In genomic region chr6:130260614-130261241, GRCh38 we compare ENCODE assay signal across 10 cellular contexts. TPM values are rescaled to one million over a fixed set of nuclear protein-coding genes. Genes with fewer than 3 reads are reported as not detected.
DNase-seq lines count a peak whose midpoint lies in the region; ATAC-seq and TF ChIP-seq lines count a peak whose summit lies in the region.
"Not testable (repeated sequence)": the region's sequence is repeated elsewhere in the genome, so short reads cannot be mapped to it uniquely, and the experiment has no call there.
"Had no signal": no experiment of that assay in that cellular context is flagged by ENCODE, and none has a peak within 500 bp of the region (broad histone marks: within the 10 kb centered on the region; RNA-seq: fewer than 3 reads in every experiment).

No MANE protein-coding gene starts in this region.

- H3K27ac Mint-ChIP-seq in activated CD4-positive, alpha-beta T cell treated with anti-CD3 and anti-CD28 coated beads, Interleukin-2, amount 10 ng/mL, durations not matched to agents 24 days and 14 days, result peak overlapping the region; percentile 45
- peak overlapping the region; percentile 88 for H3K27ac Mint-ChIP-seq in activated naive CD8-positive, alpha-beta T cell treated with anti-CD3 and anti-CD28 coated beads, Interleukin-2, amount 50 U/mL, for 24 hours

- H3K9me3 Mint-ChIP-seq in activated CD4-positive, alpha-beta T cell treated with anti-CD3 and anti-CD28 coated beads, Interleukin-2, amount 10 ng/mL, durations not matched to agents 24 days and 14 days, result peaks cover 16% of the 10 kb centered on the region
- peaks cover 12% of the 10 kb centered on the region for H3K9me3 Mint-ChIP-seq in activated naive CD8-positive, alpha-beta T cell treated with anti-CD3 and anti-CD28 coated beads, Interleukin-2, amount 50 U/mL, for 24 hours

- TF ChIP-seq CTCF in GM10266 (IDR thresholded peaks at IDR 0.05; ENCODE audit: control insufficient read depth, insufficient read depth, low read depth, missing control alignments), result peak; percentile 21

- intact Hi-C loops in activated CD4-positive, alpha-beta T cell treated with anti-CD3 and anti-CD28 coated beads, Interleukin-2, amount 10 ng/mL, durations not matched to agents 24 days and 14 days (cut with micrococcal nuclease), result not testable (repeated sequence)

- ATAC-seq in GM19043 (IDR thresholded peaks at IDR 0.05; ENCODE audit: low read depth, unreplicated experiment) (peak; percentile 31), GM21717 (IDR thresholded peaks at IDR 0.05; ENCODE audit: unreplicated experiment) (peak; percentile 41), HG03025 (IDR thresholded peaks at IDR 0.05; ENCODE audit: low FRiP score, unreplicated experiment) (peak; percentile 29), HG03571 (IDR thresholded peaks at IDR 0.05; ENCODE audit: unreplicated experiment) (peak; percentile 40)
- not testable (repeated sequence) for ATAC-seq in activated naive CD8-positive, alpha-beta T cell treated with anti-CD3 and anti-CD28 coated beads, Interleukin-2, amount 50 U/mL, for 24 hours

- DNase-seq in GM10266 (ENCODE audit: extremely low spot score); activated CD4-positive, alpha-beta T cell treated with anti-CD3 and anti-CD28 coated beads, Interleukin-2, amount 10 ng/mL, durations not matched to agents 24 days and 14 days; activated naive CD8-positive, alpha-beta T cell treated with anti-CD3 and anti-CD28 coated beads, Interleukin-2, amount 50 U/mL, for 24 hours: not testable (repeated sequence)
- DNase-seq in stimulated activated CD8-positive, alpha-beta memory T cell treated with anti-CD3 and anti-CD28 coated beads, Interleukin-4, amount 100 ng/mL, for 48 hours, result peak; percentile 27

- peak overlapping the region; percentile 3 for H3K4me3 Mint-ChIP-seq in activated CD4-positive, alpha-beta T cell treated with anti-CD3 and anti-CD28 coated beads, Interleukin-2, amount 10 ng/mL, durations not matched to agents 24 days and 14 days
- H3K4me3 Mint-ChIP-seq in activated naive CD8-positive, alpha-beta T cell treated with anti-CD3 and anti-CD28 coated beads, Interleukin-2, amount 50 U/mL, for 24 hours, result peak overlapping the region; percentile 78

- H3K36me3 Mint-ChIP-seq in activated CD4-positive, alpha-beta T cell treated with anti-CD3 and anti-CD28 coated beads, Interleukin-2, amount 10 ng/mL, durations not matched to agents 24 days and 14 days (ENCODE audit: low read depth); activated naive CD8-positive, alpha-beta T cell treated with anti-CD3 and anti-CD28 coated beads, Interleukin-2, amount 50 U/mL, for 24 hours (ENCODE audit: low read depth): not testable (repeated sequence)

- peaks cover 21% of the 10 kb centered on the region for H3K4me1 Mint-ChIP-seq in activated CD4-positive, alpha-beta T cell treated with anti-CD3 and anti-CD28 coated beads, Interleukin-2, amount 10 ng/mL, durations not matched to agents 24 days and 14 days
- peaks cover 27% of the 10 kb centered on the region for H3K4me1 Mint-ChIP-seq in activated naive CD8-positive, alpha-beta T cell treated with anti-CD3 and anti-CD28 coated beads, Interleukin-2, amount 50 U/mL, for 24 hours

- not testable (repeated sequence) for H3K27me3 Mint-ChIP-seq in activated CD4-positive, alpha-beta T cell treated with anti-CD3 and anti-CD28 coated beads, Interleukin-2, amount 10 ng/mL, durations not matched to agents 24 days and 14 days; activated naive CD8-positive, alpha-beta T cell treated with anti-CD3 and anti-CD28 coated beads, Interleukin-2, amount 50 U/mL, for 24 hours

RNA-seq across cellular contexts. Expression of gene SAMD3, which starts 38.0 kb away (rescaled TPM):
- total RNA-seq in activated CD4-positive, alpha-beta T cell treated with anti-CD3 and anti-CD28 coated beads, Interleukin-2, amount 10 ng/mL, durations not matched to agents 24 days and 14 days, result 2.1 and 2.5 TPM in 2 replicates
- total RNA-seq: HT-29, lower leg skin had no signal
